ENCODE assay signal across 19 cellular contexts in the genomic region with DNA sequence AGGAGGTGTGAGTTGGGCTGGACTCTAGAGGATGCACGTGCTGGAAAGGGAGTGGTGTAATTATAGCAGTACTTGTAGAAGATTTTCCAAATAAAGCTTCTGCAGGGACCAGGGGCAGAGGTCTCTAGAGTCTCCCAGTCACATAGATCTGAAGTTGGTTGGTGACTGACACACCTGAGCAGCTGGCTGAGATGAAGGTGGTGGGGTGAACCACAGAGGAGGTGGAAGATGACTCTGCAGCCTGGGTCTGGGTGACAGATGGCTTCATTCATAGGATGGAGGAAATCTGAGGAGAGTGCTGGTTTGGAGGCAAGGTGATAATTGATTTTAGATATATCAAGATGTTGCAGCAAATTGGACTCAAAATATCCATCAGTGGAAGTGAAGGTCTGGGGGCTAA.
DNase-seq lines count a peak whose midpoint lies in the region; ATAC-seq and TF ChIP-seq lines count a peak whose summit lies in the region.
"Had no signal": no experiment of that assay in that cellular context is flagged by ENCODE, and none has a peak within 500 bp of the region (broad histone marks: within the 10 kb centered on the region; RNA-seq: fewer than 3 reads in every experiment).

No MANE protein-coding gene starts in this region.

- no peaks in the 10 kb centered on the region for H3K27me3 Mint-ChIP-seq in activated CD8-positive, alpha-beta memory T cell treated with anti-CD3 and anti-CD28 coated beads, Interleukin-2, amount 10 ng/mL, durations not matched to agents 7 days and 5 days
- no peaks in the 10 kb centered on the region for H3K27me3 Mint-ChIP-seq in neural crest cell (ENCODE audit: low read depth)

- TF ChIP-seq CTCF in neural crest cell (conservative IDR thresholded peaks at IDR 0.05): no peak

- H3K4me3 Mint-ChIP-seq in activated CD8-positive, alpha-beta memory T cell treated with anti-CD3 and anti-CD28 coated beads, Interleukin-2, amount 10 ng/mL, durations not matched to agents 7 days and 5 days: no peak overlapping the region
- H3K4me3 Mint-ChIP-seq in neural crest cell: no peak overlapping the region
- H3K4me3 Mint-ChIP-seq: CD8-positive, alpha-beta memory T cell; GM23338 had no signal

- no peaks in the 10 kb centered on the region for H3K9me3 Mint-ChIP-seq in activated CD8-positive, alpha-beta memory T cell treated with anti-CD3 and anti-CD28 coated beads, Interleukin-2, amount 10 ng/mL, durations not matched to agents 7 days and 5 days (ENCODE audit: low read depth)
- H3K9me3 Mint-ChIP-seq in neural crest cell: no peaks in the 10 kb centered on the region
- H3K9me3 Mint-ChIP-seq: CD8-positive, alpha-beta memory T cell; GM23338 had no signal

- DNase-seq in activated CD8-positive, alpha-beta memory T cell treated with anti-CD3 and anti-CD28 coated beads, Interleukin-2, amount 10 ng/mL, durations not matched to agents 7 days and 5 days: peak; percentile 52
- DNase-seq in activated CD8-positive, alpha-beta memory T cell treated with anti-CD3 and anti-CD28 coated beads, Interleukin-2, amount 50 U/mL, for 48 hours: no peak
- DNase-seq in NCI-H524 treated with DMSO at 0.1 percent for 48 hours (lab: John Stamatoyannopoulos, UW) (peak; percentile 30), neural crest cell (ENCODE audit: low read depth, low spot score) (no peak), nucleus accumbens (lab: John Stamatoyannopoulos, UW) (no peak)
- DNase-seq: CD8-positive, alpha-beta memory T cell; DMS79; HCEC 1CT; MM.1S; NCI-H1092; NCI-H146; NCI-H2029 treated with DMSO at 0.1 percent for 48 hours; NCI-H2227 treated with DMSO at 0.1 percent for 48 hours; NCI-H526 treated with DMSO at 0.1 percent for 48 hours; NK-92 treated with Interleukin-12 subunit alpha and Interleukin-12 subunit beta, amount 100 ng/mL, for 24 hours; Peyer's patch had no signal

- H3K36me3 Mint-ChIP-seq in activated CD8-positive, alpha-beta memory T cell treated with anti-CD3 and anti-CD28 coated beads, Interleukin-2, amount 10 ng/mL, durations not matched to agents 7 days and 5 days: peaks cover 2% of the 10 kb centered on the region
- no peaks in the 10 kb centered on the region for H3K36me3 Mint-ChIP-seq in neural crest cell (ENCODE audit: low read depth)
- H3K36me3 Mint-ChIP-seq: CD8-positive, alpha-beta memory T cell had no signal

- peaks cover 22% of the 10 kb centered on the region for H3K4me1 Mint-ChIP-seq in activated CD8-positive, alpha-beta memory T cell treated with anti-CD3 and anti-CD28 coated beads, Interleukin-2, amount 10 ng/mL, durations not matched to agents 7 days and 5 days
- H3K4me1 Mint-ChIP-seq in neural crest cell: peaks cover 18% of the 10 kb centered on the region
- H3K4me1 Mint-ChIP-seq: CD8-positive, alpha-beta memory T cell; GM23338 had no signal

- no peak overlapping the region for H3K27ac Mint-ChIP-seq in activated CD8-positive, alpha-beta memory T cell treated with anti-CD3 and anti-CD28 coated beads, Interleukin-2, amount 10 ng/mL, durations not matched to agents 7 days and 5 days
- H3K27ac Mint-ChIP-seq in neural crest cell (ENCODE audit: unreplicated experiment): peak overlapping the region; percentile 24
- H3K27ac Mint-ChIP-seq: GM23338 had no signal

- ATAC-seq in activated CD8-positive, alpha-beta memory T cell treated with anti-CD3 and anti-CD28 coated beads, Interleukin-2, amount 10 ng/mL, durations not matched to agents 7 days and 5 days: peak; percentile 55
- ATAC-seq in HG02610 (IDR thresholded peaks at IDR 0.05; ENCODE audit: unreplicated experiment): peak; percentile 56
- ATAC-seq in GM21390 (IDR thresholded peaks at IDR 0.05; ENCODE audit: unreplicated experiment): no peak
- ATAC-seq: GM23338 had no signal

- CTCF ChIA-PET in activated CD8-positive, alpha-beta memory T cell treated with anti-CD3 and anti-CD28 coated beads, Interleukin-2, amount 10 ng/mL, durations not matched to agents 7 days and 5 days (lab: Charles Lee): no interaction called here

Comparison
In these comparisons a context has a peak if more than half of its experiments do, and no peak if none do; other contexts are left out.
1. DNase-seq: peak in activated CD8-positive, alpha-beta memory T cell treated with anti-CD3 and anti-CD28 coated beads, Interleukin-2, amount 10 ng/mL, durations not matched to agents 7 days and 5 days (single experiment) and NCI-H524 treated with DMSO at 0.1 percent for 48 hours (single experiment); none in activated CD8-positive, alpha-beta memory T cell treated with anti-CD3 and anti-CD28 coated beads, Interleukin-2, amount 50 U/mL, for 48 hours (single experiment), neural crest cell (single experiment) and nucleus accumbens (0 of 56).